In the genomic region with DNA sequence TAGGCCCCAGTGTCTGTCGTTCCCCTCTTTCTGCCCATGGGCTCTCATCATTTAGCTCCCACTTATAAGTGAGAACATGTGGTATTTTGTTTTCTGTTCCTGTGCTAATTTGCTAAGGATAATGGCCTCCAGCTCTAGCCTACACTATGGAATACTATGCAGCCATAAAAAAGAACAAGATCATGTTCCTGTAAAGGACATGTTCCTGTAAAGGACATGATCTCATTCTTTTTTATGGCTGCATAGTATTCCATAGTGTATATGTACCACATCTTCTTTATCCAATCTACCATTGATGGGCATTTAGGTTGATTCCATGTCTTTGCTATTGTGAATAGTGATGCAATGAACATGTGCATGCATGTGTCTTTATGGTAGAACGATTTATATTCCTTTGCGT, we compare ENCODE assay signal across 2 cellular contexts.
TF ChIP-seq lines count a peak whose summit lies in the region.
"Not testable (repeated sequence)": the region's sequence is repeated elsewhere in the genome, so short reads cannot be mapped to it uniquely, and the experiment has no call there.

No MANE protein-coding gene starts in this region.

- TF ChIP-seq CTCF in HEK293 (tag by site-specific recombination; IDR thresholded peaks at IDR 0.05); VCaP (conservative IDR thresholded peaks at IDR 0.05): not testable (repeated sequence)

- H3K4me1 ChIP-seq in HEK293 (ENCODE audit: control insufficient read depth, insufficient read depth, low read length) = not testable (repeated sequence)

- H3K9me3 ChIP-seq in HEK293 (ENCODE audit: control insufficient read depth, insufficient read depth, low read depth, low read length) = not testable (repeated sequence)

- CTCF ChIA-PET in HEK293 (lab: Yijun Ruan, JAX) = not testable (repeated sequence)

- POLR2A ChIA-PET in HEK293 (lab: Yijun Ruan, JAX) = not testable (repeated sequence)

- not testable (repeated sequence) for H3K27ac ChIP-seq in HEK293 (ENCODE audit: extremely low read depth, low read depth, low read length)
- peak overlapping the region; percentile 68 for H3K27ac ChIP-seq in VCaP

- not testable (repeated sequence) for H3K36me3 ChIP-seq in HEK293 (ENCODE audit: control insufficient read depth in 2 of 2, insufficient read depth in 1 of 2, low read length in 2 of 2)

- not testable (repeated sequence) for H3K4me3 ChIP-seq in HEK293 (ENCODE audit: low read depth, low read length)

TF ChIP-seq in HEK293, 187 proteins besides CTCF, POLR2A, EP300 and RAD21:
- TF ChIP-seq, protein P1, sequence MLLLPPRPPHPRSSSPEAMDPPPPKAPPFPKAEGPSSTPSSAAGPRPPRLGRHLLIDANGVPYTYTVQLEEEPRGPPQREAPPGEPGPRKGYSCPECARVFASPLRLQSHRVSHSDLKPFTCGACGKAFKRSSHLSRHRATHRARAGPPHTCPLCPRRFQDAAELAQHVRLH (tag by site-specific recombination; IDR thresholded peaks at IDR 0.05) = 0 out of 2 replicates have a peak, but pooled peaks have one; percentile 20
- TF ChIP-seq ZNF146 (tag by site-specific recombination; IDR thresholded peaks at IDR 0.05) = peak; percentile 95
